In genomic region chr16:11383481-11384183, GRCh38 we compare ENCODE assay signal across 25 cellular contexts.
"Had no signal": no experiment of that assay in that cellular context is flagged by ENCODE, and none has a peak within 500 bp of the region (broad histone marks: within the 10 kb centered on the region; RNA-seq: fewer than 3 reads in every experiment).

No MANE protein-coding gene starts in this region.

- ATAC-seq: body of pancreas, gastrocnemius medialis, left lobe of liver had no signal

- H2AFZ ChIP-seq: hepatocyte, parathyroid adenoma had no signal

- DNase-seq: activated CD4-positive, alpha-beta T cell treated with anti-CD3 and anti-CD28 coated beads for 4 hours; activated CD4-positive, alpha-beta T cell treated with anti-CD3 and anti-CD28 coated beads, Interleukin-2, amount 50 U/mL, for 4 hours; activated CD8-positive, alpha-beta memory T cell treated with anti-CD3 and anti-CD28 coated beads, Interleukin-2, amount 50 U/mL, for 4 hours; activated effector memory CD4-positive, alpha-beta T cell treated with anti-CD3 and anti-CD28 coated beads, Interleukin-2, amount 50 U/mL, for 16 hours; activated naive CD4-positive, alpha-beta T cell treated with anti-CD3 and anti-CD28 coated beads for 36 hours; activated naive CD8-positive, alpha-beta T cell treated with anti-CD3 and anti-CD28 coated beads for 36 hours; activated T-cell treated with anti-CD3 and anti-CD28 coated beads, Interleukin-2, amount 50 U/mL, for 1 hour; adrenal gland; body of pancreas; colonic mucosa; dorsolateral prefrontal cortex; effector memory CD4-positive, alpha-beta T cell; erythroblast; gastrocnemius medialis; nucleus accumbens; stimulated activated naive CD4-positive, alpha-beta T cell treated with Interleukin-2 at 50 U/mL for 16 hours; T-helper 1 cell had no signal

- H3K4me3 Mint-ChIP-seq: activated naive CD4-positive, alpha-beta T cell treated with anti-CD3 and anti-CD28 coated beads for 36 hours; activated naive CD8-positive, alpha-beta T cell treated with anti-CD3 and anti-CD28 coated beads for 36 hours; activated T-helper 1 cell treated with anti-CD3 and anti-CD28 coated beads, Interleukin-12 subunit alpha, Interleukin-12 subunit beta, Interleukin-2, Interleukin-4 antibody, amounts not matched to agents 30 ng/mL and 10 ng/mL and 1 ng/mL, durations not matched to agents 14 hours and 24 hours and 36 hours; nephron had no signal

- H3K4me1 Mint-ChIP-seq: nephron had no signal

- H3K9me3 Mint-ChIP-seq: activated naive CD4-positive, alpha-beta T cell treated with anti-CD3 and anti-CD28 coated beads for 36 hours; activated naive CD8-positive, alpha-beta T cell treated with anti-CD3 and anti-CD28 coated beads for 36 hours had no signal

- H3K27ac Mint-ChIP-seq: activated naive CD4-positive, alpha-beta T cell treated with anti-CD3 and anti-CD28 coated beads for 36 hours; activated naive CD8-positive, alpha-beta T cell treated with anti-CD3 and anti-CD28 coated beads for 36 hours; activated T-helper 1 cell treated with anti-CD3 and anti-CD28 coated beads, Interleukin-12 subunit alpha, Interleukin-12 subunit beta, Interleukin-2, Interleukin-4 antibody, amounts not matched to agents 30 ng/mL and 10 ng/mL and 1 ng/mL, durations not matched to agents 14 hours and 24 hours and 36 hours; nephron had no signal

- H3K36me3 ChIP-seq: adrenal gland, colonic mucosa, gastrocnemius medialis, right atrium auricular region had no signal

- H3K27me3 ChIP-seq: adrenal gland, body of pancreas, colonic mucosa, gastrocnemius medialis, hepatocyte, right atrium auricular region, tibial nerve had no signal

- H3K9ac ChIP-seq: parathyroid adenoma had no signal

- H3K27ac ChIP-seq: adrenal gland, body of pancreas, colonic mucosa, dorsolateral prefrontal cortex, gastrocnemius medialis, hepatocyte, parathyroid adenoma, right atrium auricular region, tibial nerve, VCaP had no signal

- H3K4me3 ChIP-seq: adrenal gland, body of pancreas, colonic mucosa, dorsolateral prefrontal cortex, gastrocnemius medialis, hepatocyte, right atrium auricular region, tibial nerve had no signal

- H3K27me3 Mint-ChIP-seq: activated naive CD8-positive, alpha-beta T cell treated with anti-CD3 and anti-CD28 coated beads for 36 hours had no signal

- H3K79me2 ChIP-seq: hepatocyte, parathyroid adenoma had no signal

- H3K4me2 ChIP-seq: hepatocyte had no signal

- H3K4me1 ChIP-seq: adrenal gland, body of pancreas, colonic mucosa, parathyroid adenoma had no signal

- H3K9me3 ChIP-seq: adrenal gland, body of pancreas, colonic mucosa, gastrocnemius medialis, right atrium auricular region, tibial nerve had no signal
